In the genomic region with DNA sequence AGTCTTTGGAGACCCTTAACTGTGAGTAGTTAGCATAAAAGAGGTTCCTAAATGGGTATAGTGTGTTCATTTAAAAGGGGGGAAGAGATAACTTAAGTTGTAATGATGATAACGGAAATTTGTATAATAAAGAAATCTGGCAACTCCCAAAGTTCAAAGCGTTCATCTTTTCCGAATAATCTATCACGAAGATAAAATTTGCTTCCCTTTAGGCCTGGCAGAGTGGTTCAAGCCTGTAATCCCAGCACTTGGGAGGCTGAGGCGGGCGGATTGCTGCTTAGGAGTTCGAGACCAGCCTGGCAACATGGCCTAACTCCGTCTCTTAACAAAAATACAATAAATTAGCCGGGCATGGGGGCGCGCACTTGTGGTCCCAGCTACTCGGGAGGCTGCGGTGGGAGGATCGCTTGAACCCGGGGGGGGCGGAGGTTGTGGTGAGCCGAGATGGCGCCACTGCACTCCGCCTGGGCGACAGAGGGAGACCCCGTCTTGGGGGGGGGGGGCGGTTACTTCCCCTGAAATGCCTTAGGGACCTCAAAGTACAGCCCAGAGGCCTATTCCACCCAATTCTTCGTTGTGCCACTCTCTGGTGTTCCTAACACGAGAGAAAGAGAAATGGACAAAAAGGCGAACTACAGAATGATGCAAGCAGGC, we compare ENCODE assay signal across 8 cellular contexts. TPM values are rescaled to one million over a fixed set of nuclear protein-coding genes. Genes with fewer than 3 reads are reported as not detected.
DNase-seq lines count a peak whose midpoint lies in the region; ATAC-seq and TF ChIP-seq lines count a peak whose summit lies in the region.

No MANE protein-coding gene starts in this region.

- CTCF ChIA-PET in activated B cell treated with CpG ODN at 0.5 μM for 24 hours (lab: Charles Lee) = interaction anchor here (0.7 to 1.9 kb wide), 4 partner anchors 43 to 102 kb away, joined by 3 to 15 read pairs (median 5); partner anchors contain the start of gene PDS5B
- CTCF ChIA-PET in HEK293T (lab: Yijun Ruan, JAX) = interaction anchor here (0.6 kb wide), 1 partner anchor 385 kb away, joined by 3 read pairs; no protein-coding TSS in a partner anchor

- H3K4me1 Mint-ChIP-seq in activated B cell treated with CpG ODN at 0.5 μM for 24 hours = peaks cover 60% of the 10 kb centered on the region
- peaks cover 48% of the 10 kb centered on the region for H3K4me1 Mint-ChIP-seq in dendritic cell treated with granulocyte-macrophage colony-stimulating factor and Interleukin-4, amounts not matched to agents 40 ng/mL and 50 ng/mL, for 4 days (ENCODE audit: low read depth)
- peaks cover 23 to 52% of the 10 kb centered on the region in 2 donors for H3K4me1 Mint-ChIP-seq in stimulated activated naive B cell treated with anti-CD40 and anti-IgM and Interleukin-4, amounts not matched to agents 10 μg/mL and 1 μg/mL and 100 μg/mL, for 72 hours

- ATAC-seq in activated B cell treated with CpG ODN at 0.5 μM for 24 hours (ENCODE audit: low read depth) (no peak), GM18867 (IDR thresholded peaks at IDR 0.05; ENCODE audit: unreplicated experiment) (no peak), GM21576 (IDR thresholded peaks at IDR 0.05; ENCODE audit: unreplicated experiment) (no peak)
- ATAC-seq in stimulated activated naive B cell treated with anti-CD40 and anti-IgM and Interleukin-4, amounts not matched to agents 10 μg/mL and 1 μg/mL and 100 μg/mL, for 72 hours (replicated peaks) = no peak

- H3K4me3 Mint-ChIP-seq in activated B cell treated with CpG ODN at 0.5 μM for 24 hours = peak overlapping the region; percentile 99
- peak overlapping the region; percentile 94 for H3K4me3 Mint-ChIP-seq in dendritic cell treated with granulocyte-macrophage colony-stimulating factor and Interleukin-4, amounts not matched to agents 40 ng/mL and 50 ng/mL, for 4 days
- peak overlapping the region; percentile 98 to 99 for H3K4me3 Mint-ChIP-seq in stimulated activated naive B cell treated with anti-CD40 and anti-IgM and Interleukin-4, amounts not matched to agents 10 μg/mL and 1 μg/mL and 100 μg/mL, for 72 hours

- H3K9me3 Mint-ChIP-seq in activated B cell treated with CpG ODN at 0.5 μM for 24 hours = no peaks in the 10 kb centered on the region
- H3K9me3 Mint-ChIP-seq in dendritic cell treated with granulocyte-macrophage colony-stimulating factor and Interleukin-4, amounts not matched to agents 40 ng/mL and 50 ng/mL, for 4 days = no peaks in the 10 kb centered on the region
- H3K9me3 Mint-ChIP-seq in stimulated activated naive B cell treated with anti-CD40 and anti-IgM and Interleukin-4, amounts not matched to agents 10 μg/mL and 1 μg/mL and 100 μg/mL, for 72 hours = no peaks in the 10 kb centered on the region

- peaks cover 47% of the 10 kb centered on the region for H3K36me3 Mint-ChIP-seq in activated B cell treated with CpG ODN at 0.5 μM for 24 hours (ENCODE audit: low read depth)
- H3K36me3 Mint-ChIP-seq in dendritic cell treated with granulocyte-macrophage colony-stimulating factor and Interleukin-4, amounts not matched to agents 40 ng/mL and 50 ng/mL, for 4 days (ENCODE audit: low read depth) = peaks cover 48% of the 10 kb centered on the region
- H3K36me3 Mint-ChIP-seq in stimulated activated naive B cell treated with anti-CD40 and anti-IgM and Interleukin-4, amounts not matched to agents 10 μg/mL and 1 μg/mL and 100 μg/mL, for 72 hours = peaks cover 30 to 33% of the 10 kb centered on the region in 2 donors

- peak overlapping the region; percentile 67 for H3K4me3 ChIP-seq in HFF-Myc (replicated peaks; ENCODE audit: low read depth, low read length)

- H3K27me3 Mint-ChIP-seq in activated B cell treated with CpG ODN at 0.5 μM for 24 hours = no peaks in the 10 kb centered on the region
- H3K27me3 Mint-ChIP-seq in dendritic cell treated with granulocyte-macrophage colony-stimulating factor and Interleukin-4, amounts not matched to agents 40 ng/mL and 50 ng/mL, for 4 days = no peaks in the 10 kb centered on the region
- H3K27me3 Mint-ChIP-seq in stimulated activated naive B cell treated with anti-CD40 and anti-IgM and Interleukin-4, amounts not matched to agents 10 μg/mL and 1 μg/mL and 100 μg/mL, for 72 hours = no peaks in the 10 kb centered on the region

- POLR2A ChIA-PET in activated B cell treated with CpG ODN at 0.5 μM for 24 hours (lab: Charles Lee) (interaction anchor here (0.6 to 2.2 kb wide), 9 partner anchors 12 to 486 kb away, joined by 3 to 24 read pairs (median 5); partner anchors contain the start of genes BRCA2, N4BP2L1, PDS5B and ZAR1L), HEK293T (lab: Yijun Ruan, JAX) (interaction anchor here (0.8 to 1.6 kb wide), 6 partner anchors 9 to 246 kb away, joined by 3 to 7 read pairs (median 4); partner anchors contain the start of genes BRCA2, PDS5B and ZAR1L)

- intact Hi-C loops in activated B cell treated with CpG ODN at 0.5 μM for 24 hours (cut with micrococcal nuclease) = loop anchor here (1.0 to 10.0 kb wide), 12 partner anchors 44 to 1375 kb away; partner anchors contain the start of genes BRCA2, N4BP2L1, PDS5B and RFC3
- intact Hi-C loops in dendritic cell treated with granulocyte-macrophage colony-stimulating factor and Interleukin-4, amounts not matched to agents 40 ng/mL and 50 ng/mL, for 4 days (cut with micrococcal nuclease) = loop anchor here (2.0 to 5.0 kb wide), 5 partner anchors 45 to 1005 kb away; partner anchors contain the start of genes BRCA2, N4BP2L1 and ZAR1L

- DNase-seq in HFF-Myc (ENCODE audit: extremely low read depth, low read depth) (no peak), activated B cell treated with CpG ODN at 0.5 μM for 24 hours (peak; percentile 25), midbrain (lab: John Stamatoyannopoulos, UW) (peak; percentile 50), HEK293T (ENCODE audit: extremely low spot score) (no peak)
- no peak for DNase-seq in stimulated activated naive B cell treated with anti-CD40 and anti-IgM and Interleukin-4, amounts not matched to agents 10 μg/mL and 1 μg/mL and 100 μg/mL, for 72 hours

- no peak for TF ChIP-seq CTCF in HFF-Myc (IDR thresholded peaks at IDR 0.05; ENCODE audit: low read depth, low read length, missing control alignments)
- TF ChIP-seq CTCF in activated B cell treated with CpG ODN at 0.5 μM for 24 hours (IDR thresholded peaks at IDR 0.05) = no peak

- peak overlapping the region; percentile 100 for H3K27ac Mint-ChIP-seq in activated B cell treated with CpG ODN at 0.5 μM for 24 hours
- peak overlapping the region; percentile 98 for H3K27ac Mint-ChIP-seq in dendritic cell treated with granulocyte-macrophage colony-stimulating factor and Interleukin-4, amounts not matched to agents 40 ng/mL and 50 ng/mL, for 4 days
- H3K27ac Mint-ChIP-seq in stimulated activated naive B cell treated with anti-CD40 and anti-IgM and Interleukin-4, amounts not matched to agents 10 μg/mL and 1 μg/mL and 100 μg/mL, for 72 hours = peak overlapping the region; percentile 100

TF ChIP-seq in HEK293T, 16 proteins besides CTCF, POLR2A, EP300 and RAD21:
- TF ChIP-seq ZNF384 (IDR thresholded peaks at IDR 0.05) (no peak), PKNOX1 (IDR thresholded peaks at IDR 0.05) (no peak), FOXK2 (IDR thresholded peaks at IDR 0.05) (no peak), NFRKB (IDR thresholded peaks at IDR 0.05) (no peak), FOXA1 (IDR thresholded peaks at IDR 0.05) (no peak), SP1 (IDR thresholded peaks at IDR 0.05) (no peak)

RNA-seq across cellular contexts. Expression of gene N4BP2L2, which starts 0.9 kb away (rescaled TPM):
- 118 and 153 TPM in 2 replicates for total RNA-seq in activated B cell treated with CpG ODN at 0.5 μM for 24 hours

RNA-seq across cellular contexts. Expression of gene PDS5B, which starts 48.5 kb away (rescaled TPM):
- 47.2 and 49.4 TPM in 2 replicates for total RNA-seq in activated B cell treated with CpG ODN at 0.5 μM for 24 hours

Comparison
In these comparisons a context has a peak if more than half of its experiments do, and no peak if none do; other contexts are left out.
1. DNase-seq: peak in activated B cell treated with CpG ODN at 0.5 μM for 24 hours (single experiment) and midbrain (single experiment); none in HFF-Myc (single experiment), stimulated activated naive B cell treated with anti-CD40 and anti-IgM and Interleukin-4, amounts not matched to agents 10 μg/mL and 1 μg/mL and 100 μg/mL, for 72 hours (single experiment) and HEK293T (single experiment).
2. Peak in every context shown above with its lines, with median percentiles within 50 percentile points of each other: H3K27ac Mint-ChIP-seq and H3K4me3 Mint-ChIP-seq.